Comparison of ENCODE assay signal across 16 cellular contexts in the genomic region with DNA sequence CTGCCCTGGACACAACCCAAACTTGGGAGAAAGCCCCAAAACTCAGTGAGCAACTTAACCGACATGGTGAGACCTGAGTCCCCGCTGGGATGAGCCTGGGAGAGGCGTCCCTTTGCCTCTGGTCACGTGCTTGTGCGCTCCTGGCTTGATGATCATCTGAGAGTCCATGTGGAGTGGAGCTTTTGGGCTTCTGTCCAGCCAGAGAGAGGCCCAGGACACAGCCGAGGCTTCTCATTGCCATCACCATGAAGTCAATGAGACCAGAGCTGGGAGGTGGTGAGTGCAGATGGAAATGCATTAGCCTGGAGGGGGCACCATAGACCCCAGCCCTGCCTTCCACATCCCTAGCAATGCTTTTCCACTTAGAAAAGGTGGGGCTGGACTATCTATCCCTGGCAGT.
DNase-seq lines count a peak whose midpoint lies in the region; ATAC-seq and TF ChIP-seq lines count a peak whose summit lies in the region.
"Had no signal": no experiment of that assay in that cellular context is flagged by ENCODE, and none has a peak within 500 bp of the region (broad histone marks: within the 10 kb centered on the region; RNA-seq: fewer than 3 reads in every experiment).

No MANE protein-coding gene starts in this region.

- H2AFZ ChIP-seq in Loucy (ENCODE audit: low read length), result no peak overlapping the region

- H3K4me1 Mint-ChIP-seq in endodermal cell, result no peaks in the 10 kb centered on the region

- H3K4me3 Mint-ChIP-seq in endodermal cell, result no peak overlapping the region
- H3K4me3 Mint-ChIP-seq: CD14-positive monocyte; CD8-positive, alpha-beta T cell had no signal

- intact Hi-C loops in thyroid gland (cut with DNase I), result no loop called here

- WGBS in endodermal cell (ENCODE audit: insufficient coverage in 1 of 2, insufficient read length in 1 of 2), 2 experiments, result 90 to 91% methylated on average over 5 to 6 of the region's 6 CpGs
- WGBS in thyroid gland, 2 donors, result 20 to 40% methylated on average over 4 to 5 of the region's 6 CpGs

- TF ChIP-seq CTCF in Loucy (conservative IDR thresholded peaks at IDR 0.05; ENCODE audit: low read length) (peak; percentile 28), endodermal cell (conservative IDR thresholded peaks at IDR 0.05) (peak; percentile 60), thyroid gland (IDR thresholded peaks at IDR 0.05) (no peak)

- H3K4me1 ChIP-seq in Loucy (ENCODE audit: insufficient read depth, low read length, poor library complexity, severe bottlenecking) (peaks cover 65% of the 10 kb centered on the region), endodermal cell (ENCODE audit: control insufficient read depth, insufficient read depth, low read length) (no peaks in the 10 kb centered on the region), thyroid gland (no peaks in the 10 kb centered on the region)
- H3K4me1 ChIP-seq: A549, Caco-2 had no signal

- H3K4me3 ChIP-seq in H7 (ENCODE audit: insufficient read depth, low read depth, low read length) (no peak overlapping the region), Loucy (ENCODE audit: low read length, poor library complexity, severe bottlenecking) (no peak overlapping the region), endodermal cell (ENCODE audit: low read length) (no peak overlapping the region), thyroid gland (replicated peaks in 1 of 3) (no peak overlapping the region)
- H3K4me3 ChIP-seq: A549, K562 had no signal

- TF ChIP-seq POLR2A in thyroid gland (IDR thresholded peaks at IDR 0.05), result no peak

- H3K27ac ChIP-seq in endodermal cell (ENCODE audit: low read depth, low read length) (no peak overlapping the region), thyroid gland (no peak overlapping the region)
- H3K27ac ChIP-seq: A549 had no signal

- H3K9me2 ChIP-seq in Loucy (replicated peaks; ENCODE audit: low read depth, low read length), result no peaks in the 10 kb centered on the region

- H3K36me3 ChIP-seq in H7 (replicated peaks; ENCODE audit: control insufficient read depth, insufficient read depth, low read length) (no peaks in the 10 kb centered on the region), Loucy (ENCODE audit: insufficient read depth, low read length) (no peaks in the 10 kb centered on the region), endodermal cell (ENCODE audit: control insufficient read depth, insufficient read depth, low read length) (no peaks in the 10 kb centered on the region), thyroid gland (no peaks in the 10 kb centered on the region)

- H3K9me3 Mint-ChIP-seq in endodermal cell, result no peaks in the 10 kb centered on the region
- H3K9me3 Mint-ChIP-seq: CD14-positive monocyte; CD8-positive, alpha-beta T cell had no signal

- H3K79me2 ChIP-seq in Loucy (ENCODE audit: insufficient read depth, low read length), result no peaks in the 10 kb centered on the region

- no peaks in the 10 kb centered on the region for H3F3A ChIP-seq in Loucy (ENCODE audit: low read depth)

- DNase-seq in H7 (peak; percentile 24), endodermal cell (peak; percentile 45), thyroid gland (peak; percentile 49 to 64), NCI-H524 treated with DMSO at 0.1 percent for 48 hours (lab: John Stamatoyannopoulos, UW) (no peak), NCI-H1417 treated with DMSO at 0.1 percent for 48 hours (lab: John Stamatoyannopoulos, UW) (no peak)
- DNase-seq: Caco-2; CD8-positive, alpha-beta T cell; DND-41; GDM1; GOT3 had no signal

- H3K27me3 ChIP-seq in H7 (ENCODE audit: control insufficient read depth, insufficient read depth, low read length), result no peaks in the 10 kb centered on the region
- H3K27me3 ChIP-seq in Loucy (ENCODE audit: insufficient read depth, low read length, poor library complexity, severe bottlenecking), result no peaks in the 10 kb centered on the region
- no peaks in the 10 kb centered on the region for H3K27me3 ChIP-seq in endodermal cell (ENCODE audit: control insufficient read depth, insufficient read depth, low read length, poor library complexity, severe bottlenecking)
- H3K27me3 ChIP-seq in thyroid gland, result no peaks in the 10 kb centered on the region

- no peak overlapping the region for H3K27ac Mint-ChIP-seq in endodermal cell
- H3K27ac Mint-ChIP-seq: CD8-positive, alpha-beta T cell had no signal

- no peaks in the 10 kb centered on the region for H3K27me3 Mint-ChIP-seq in endodermal cell (ENCODE audit: insufficient read depth)

- H3K4me2 ChIP-seq in Loucy (ENCODE audit: low read depth, low read length, poor library complexity, severe bottlenecking), result no peak overlapping the region
- H3K4me2 ChIP-seq: A549 had no signal

- no peaks in the 10 kb centered on the region for H4K20me1 ChIP-seq in Loucy (ENCODE audit: insufficient read depth, low read length, poor library complexity, severe bottlenecking)

- ATAC-seq in HG03460 (IDR thresholded peaks at IDR 0.05; ENCODE audit: unreplicated experiment), result no peak
- ATAC-seq: A549; CD8-positive, alpha-beta T cell; HCT116; K562 had no signal

- no peaks in the 10 kb centered on the region for H3K36me3 Mint-ChIP-seq in endodermal cell (ENCODE audit: low read depth)
- H3K36me3 Mint-ChIP-seq: CD14-positive monocyte; CD8-positive, alpha-beta T cell had no signal

- H3K9ac ChIP-seq in Loucy (ENCODE audit: low read depth, low read length, poor library complexity, severe bottlenecking) (no peak overlapping the region), endodermal cell (ENCODE audit: extremely low read depth, low read length, poor library complexity, severe bottlenecking) (no peak overlapping the region)

- H3K9me3 ChIP-seq in Loucy (ENCODE audit: insufficient read depth, low read depth, low read length) (no peaks in the 10 kb centered on the region), endodermal cell (ENCODE audit: control insufficient read depth, low read length) (no peaks in the 10 kb centered on the region), thyroid gland (no peaks in the 10 kb centered on the region)
- H3K9me3 ChIP-seq: A549, Caco-2 had no signal

Comparison
In these comparisons a context has a peak if more than half of its experiments do, and no peak if none do; other contexts are left out.
1. DNase-seq: peak in H7 (single experiment), endodermal cell (single experiment) and thyroid gland (2 of 2); none in NCI-H524 treated with DMSO at 0.1 percent for 48 hours (single experiment) and NCI-H1417 treated with DMSO at 0.1 percent for 48 hours (single experiment).
2. CTCF ChIP-seq: peak in Loucy (single experiment) and endodermal cell (single experiment); none in thyroid gland (0 of 6).